26 cellular contexts compared by ENCODE assay signal in genomic region chr12:94390130-94390485, GRCh38.
"Had no signal": no experiment of that assay in that cellular context is flagged by ENCODE, and none has a peak within 500 bp of the region (broad histone marks: within the 10 kb centered on the region; RNA-seq: fewer than 3 reads in every experiment).

No MANE protein-coding gene starts in this region.

- H2AFZ ChIP-seq: parathyroid adenoma had no signal

- H3K9me3 Mint-ChIP-seq: central memory CD8-positive, alpha-beta T cell had no signal

- H3K27me3 Mint-ChIP-seq: central memory CD8-positive, alpha-beta T cell; dendritic cell treated with granulocyte-macrophage colony-stimulating factor and Interleukin-4, amounts not matched to agents 40 ng/mL and 50 ng/mL, for 4 days; naive thymus-derived CD4-positive, alpha-beta T cell had no signal

- H3K4me1 Mint-ChIP-seq: central memory CD8-positive, alpha-beta T cell; naive thymus-derived CD4-positive, alpha-beta T cell had no signal

- H3K27ac Mint-ChIP-seq: activated naive CD4-positive, alpha-beta T cell treated with anti-CD3 and anti-CD28 coated beads, Interleukin-2, amount 50 U/mL, for 72 hours; activated T-cell treated with anti-CD3 and anti-CD28 coated beads, Interleukin-2, amount 50 U/mL, for 72 hours; dendritic cell treated with granulocyte-macrophage colony-stimulating factor and Interleukin-4, amounts not matched to agents 40 ng/mL and 50 ng/mL, for 4 days; naive thymus-derived CD4-positive, alpha-beta T cell; T-helper 2 cell treated with Interferon-gamma antibody and Interleukin-4, amounts not matched to agents 5 μg/mL and 100 μg/mL, for 36 hours had no signal

- DNase-seq: activated CD4-positive, alpha-beta T cell treated with anti-CD3 and anti-CD28 coated beads for 4 hours; activated CD4-positive, alpha-beta T cell treated with anti-CD3 and anti-CD28 coated beads, Interleukin-2, amount 50 U/mL, for 4 hours; activated naive CD4-positive, alpha-beta T cell; activated T-cell treated with anti-CD3 and anti-CD28 coated beads for 4 hours; activated T-cell treated with anti-CD3 and anti-CD28 coated beads, Interleukin-2, amount 50 U/mL, for 72 hours; effector CD4-positive, alpha-beta T cell; esophagus squamous epithelium; foreskin melanocyte; heart right ventricle; kidney; left colon; midbrain; naive thymus-derived CD4-positive, alpha-beta T cell; occipital lobe; stimulated activated CD4-positive, alpha-beta T cell treated with anti-CD3 and anti-CD28 coated beads, Interleukin-2, amount 100 ng/mL, for 48 hours; stimulated activated naive CD8-positive, alpha-beta T cell treated with anti-CD3 and anti-CD28 coated beads, Interleukin-15, Interleukin-2, amounts not matched to agents 100 U/mL and 50 U/mL, for 24 hours; testis; transverse colon had no signal

- H3K9me3 ChIP-seq: breast epithelium, esophagus squamous epithelium, testis, transverse colon had no signal

- H3K27ac ChIP-seq: breast epithelium, epithelial cell of prostate, esophagus squamous epithelium, heart right ventricle, parathyroid adenoma, right atrium auricular region, testis, transverse colon had no signal

- H3K4me3 Mint-ChIP-seq: activated T-cell treated with anti-CD3 and anti-CD28 coated beads, Interleukin-2, amount 50 U/mL, for 72 hours; central memory CD8-positive, alpha-beta T cell; dendritic cell treated with granulocyte-macrophage colony-stimulating factor and Interleukin-4, amounts not matched to agents 40 ng/mL and 50 ng/mL, for 4 days; naive thymus-derived CD4-positive, alpha-beta T cell; T-helper 2 cell treated with Interferon-gamma antibody and Interleukin-4, amounts not matched to agents 5 μg/mL and 100 μg/mL, for 36 hours had no signal

- H3K79me2 ChIP-seq: parathyroid adenoma had no signal

- H3K4me1 ChIP-seq: breast epithelium, esophagus squamous epithelium, parathyroid adenoma, transverse colon had no signal

- H3K4me3 ChIP-seq: breast epithelium, esophagus squamous epithelium, heart right ventricle, right atrium auricular region, testis, transverse colon had no signal

- H3K9ac ChIP-seq: parathyroid adenoma had no signal

- H3K27me3 ChIP-seq: breast epithelium, esophagus squamous epithelium, heart right ventricle, right atrium auricular region, testis, transverse colon had no signal

- H3K36me3 ChIP-seq: breast epithelium, right atrium auricular region had no signal
